In genomic region chr10:117503170-117503885, GRCh38 we compare ENCODE assay signal across 11 cellular contexts. TPM values are rescaled to one million over a fixed set of nuclear protein-coding genes. Genes with fewer than 3 reads are reported as not detected.
DNase-seq lines count a peak whose midpoint lies in the region; ATAC-seq and TF ChIP-seq lines count a peak whose summit lies in the region.
"Had no signal": no experiment of that assay in that cellular context is flagged by ENCODE, and none has a peak within 500 bp of the region (broad histone marks: within the 10 kb centered on the region; RNA-seq: fewer than 3 reads in every experiment).

No MANE protein-coding gene starts in this region.

- ATAC-seq in GM21717 (IDR thresholded peaks at IDR 0.05; ENCODE audit: unreplicated experiment): peak; percentile 66
- ATAC-seq in left colon: no peak
- ATAC-seq: naive thymus-derived CD8-positive, alpha-beta T cell; stimulated activated effector memory CD8-positive, alpha-beta T cell treated with anti-CD3 and anti-CD28 coated beads, Interleukin-12 subunit alpha, Interleukin-12 subunit beta, amount 100 ng/mL, for 72 hours had no signal

- BruUV-seq in OCI-LY7 (replicated peaks; lab: Mats Ljungman, UMichigan): no TSS peak

- H3K36me3 ChIP-seq in tibial nerve (no peaks in the 10 kb centered on the region), OCI-LY7 (ENCODE audit: insufficient read depth, low read length) (no peaks in the 10 kb centered on the region)
- H3K36me3 ChIP-seq in effector memory CD4-positive, alpha-beta T cell (ENCODE audit: control insufficient read depth, insufficient read depth, low read length): no peaks in the 10 kb centered on the region

- TF ChIP-seq EP300 in tibial nerve (IDR thresholded peaks at IDR 0.05): no peak

- TF ChIP-seq POLR2A in tibial nerve (IDR thresholded peaks at IDR 0.05): no peak

- no peaks in the 10 kb centered on the region for H3K9me3 ChIP-seq in tibial nerve
- H3K9me3 ChIP-seq in effector memory CD4-positive, alpha-beta T cell (ENCODE audit: control insufficient read depth, low read length): no peaks in the 10 kb centered on the region
- no peaks in the 10 kb centered on the region for H3K9me3 ChIP-seq in OCI-LY7 (ENCODE audit: low read length)

- DNase-seq in GM04504 (ENCODE audit: low read depth) (peak; percentile 62), NCI-H1694 (lab: John Stamatoyannopoulos, UW) (peak; percentile 31), fibroblast of villous mesenchyme (ENCODE audit: low read depth) (peak; percentile 70), left colon (no peak), tibial nerve (ENCODE audit: low spot score in 2 of 2) (no peak), OCI-LY7 (ENCODE audit: low spot score) (no peak)
- DNase-seq in effector memory CD4-positive, alpha-beta T cell: no peak
- DNase-seq: effector CD4-positive, alpha-beta T cell; naive thymus-derived CD8-positive, alpha-beta T cell had no signal

- intact Hi-C loops in left colon (cut with DNase I, micrococcal nuclease) (no loop called here), OCI-LY7 (cut with micrococcal nuclease; ENCODE audit: unreplicated experiment) (no loop called here)

- no peaks in the 10 kb centered on the region for H3K9me2 ChIP-seq in OCI-LY7 (ENCODE audit: insufficient read depth, low read length)

- POLR2A ChIA-PET in OCI-LY7 (lab: Charles Lee): interaction anchor here (0.6 kb wide), 1 partner anchor 71 kb away, joined by 3 read pairs; no protein-coding TSS in a partner anchor

- no peak for TF ChIP-seq CTCF in fibroblast of villous mesenchyme (IDR thresholded peaks at IDR 0.05; ENCODE audit: insufficient read depth, low read depth, low read length)
- no peak for TF ChIP-seq CTCF in tibial nerve (IDR thresholded peaks at IDR 0.05)
- no peak for TF ChIP-seq CTCF in OCI-LY7 (conservative IDR thresholded peaks at IDR 0.05; ENCODE audit: low read length)

- no peak overlapping the region for H3K27ac ChIP-seq in tibial nerve
- H3K27ac ChIP-seq in effector memory CD4-positive, alpha-beta T cell (ENCODE audit: insufficient read depth, low read length, poor library complexity, severe bottlenecking): no peak overlapping the region
- no peak overlapping the region for H3K27ac ChIP-seq in OCI-LY7 (ENCODE audit: low read depth, low read length, poor library complexity, severe bottlenecking)

- no peak overlapping the region for H3K4me2 ChIP-seq in OCI-LY7 (ENCODE audit: low read length)

- H2AFZ ChIP-seq in OCI-LY7 (ENCODE audit: low read length): no peak overlapping the region

- no peaks in the 10 kb centered on the region for H4K20me1 ChIP-seq in OCI-LY7 (ENCODE audit: insufficient read depth, low read length)

- WGBS in tibial nerve, 2 donors: 24 to 30% methylated on average over 11 of the region's 11 CpGs

- CTCF ChIA-PET in OCI-LY7 (lab: Charles Lee; ENCODE audit: unreplicated experiment): no interaction called here

- H3K4me1 ChIP-seq in tibial nerve: no peaks in the 10 kb centered on the region
- no peaks in the 10 kb centered on the region for H3K4me1 ChIP-seq in effector memory CD4-positive, alpha-beta T cell (ENCODE audit: control insufficient read depth, insufficient read depth, low read length, poor library complexity, severe bottlenecking)
- H3K4me1 ChIP-seq in OCI-LY7 (ENCODE audit: insufficient read depth, low read length, poor library complexity, severe bottlenecking): no peaks in the 10 kb centered on the region

- no peaks in the 10 kb centered on the region for H3K79me2 ChIP-seq in OCI-LY7 (ENCODE audit: insufficient read depth, low read depth, low read length)

- no peak overlapping the region for H3K4me3 ChIP-seq in fibroblast of villous mesenchyme (ENCODE audit: low read depth, low read length)
- no peak overlapping the region for H3K4me3 ChIP-seq in tibial nerve
- H3K4me3 ChIP-seq in effector memory CD4-positive, alpha-beta T cell (ENCODE audit: insufficient read depth, low read depth, low read length, poor library complexity, severe bottlenecking): no peak overlapping the region
- no peak overlapping the region for H3K4me3 ChIP-seq in OCI-LY7 (ENCODE audit: low read depth, low read length, poor library complexity, severe bottlenecking)

- H3K27me3 ChIP-seq in tibial nerve: peaks cover 0 to 31% of the 10 kb centered on the region in 2 donors
- no peaks in the 10 kb centered on the region for H3K27me3 ChIP-seq in effector memory CD4-positive, alpha-beta T cell (replicated peaks; ENCODE audit: control insufficient read depth, insufficient read depth, low read length, poor library complexity, severe bottlenecking)

RNA-seq across cellular contexts. Expression of gene EMX2, which starts 39.2 kb away (rescaled TPM):
- total RNA-seq in fibroblast of villous mesenchyme (4.5 and 10.8 TPM in 2 replicates), left colon (under 1 TPM in 1 of 2 donors, not detected in 1; 0.31 TPM), tibial nerve (1 to 10 TPM in 2 of 4 donors, under 1 TPM in 2; 0.44 to 2.3 (median 1.1) TPM), OCI-LY7 (2022) (not detected in 2 replicates)
- total RNA-seq in OCI-LY7 (2014; rRNA removed; shearing (Covaris generic)): not detected in 2 replicates
- total RNA-seq: naive thymus-derived CD8-positive, alpha-beta T cell had no signal

Comparison
In these comparisons a context has a peak if more than half of its experiments do, and no peak if none do; other contexts are left out.
1. DNase-seq: peak in GM04504 (single experiment), NCI-H1694 (single experiment) and fibroblast of villous mesenchyme (single experiment); none in left colon (0 of 2), tibial nerve (0 of 2), effector memory CD4-positive, alpha-beta T cell (0 of 3) and OCI-LY7 (single experiment).